In the genomic region with DNA sequence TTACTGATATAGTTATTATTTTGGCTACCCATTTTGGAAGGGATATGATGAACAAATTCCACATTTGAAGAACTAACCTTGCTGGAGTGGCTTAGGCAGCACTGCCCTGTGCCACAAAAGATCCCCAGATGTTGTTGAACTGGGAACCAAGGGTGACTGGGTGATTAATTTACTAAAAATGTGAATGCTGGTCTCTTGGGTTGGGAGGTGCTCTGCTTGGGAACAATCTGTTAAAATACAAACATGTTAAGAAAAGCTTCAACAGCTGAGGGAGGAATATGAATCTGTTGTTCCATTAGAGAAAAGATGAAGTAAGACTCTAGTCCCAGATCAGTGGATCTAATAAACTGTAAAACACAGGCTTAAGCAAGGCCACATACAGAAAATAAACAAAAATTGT, we compare ENCODE assay signal across 10 cellular contexts.
"Had no signal": no experiment of that assay in that cellular context is flagged by ENCODE, and none has a peak within 500 bp of the region (broad histone marks: within the 10 kb centered on the region; RNA-seq: fewer than 3 reads in every experiment).

No MANE protein-coding gene starts in this region.

- DNase-seq: GM23248, GOT3, H7, HFFc6, IMR-90, KG1 had no signal

- H3K36me3 ChIP-seq: HAP-1 had no signal

- H3K9me3 ChIP-seq: HAP-1 had no signal

- ATAC-seq: HCT116, K562 had no signal

- H3K27ac ChIP-seq: GM23248, HL-60 had no signal

- H3K4me1 ChIP-seq: HAP-1 had no signal

- H3K4me3 ChIP-seq: GM23248, HAP-1, K562 had no signal
